In genomic region chr15:70128757-70129140, GRCh38 we compare ENCODE assay signal across 22 cellular contexts. TPM values are rescaled to one million over a fixed set of nuclear protein-coding genes. Genes with fewer than 3 reads are reported as not detected.
A peak's percentile ranks its signal among the peaks of the same experiment; 100 is the strongest.
DNase-seq lines count a peak whose midpoint lies in the region; ATAC-seq, FAIRE-seq and TF ChIP-seq lines count a peak whose summit lies in the region.
"Had no signal": no experiment of that assay in that cellular context is flagged by ENCODE, and none has a peak within 500 bp of the region (broad histone marks: within the 10 kb centered on the region; RNA-seq: fewer than 3 reads in every experiment).

No MANE protein-coding gene starts in this region.

- H3K4me3 ChIP-seq in HepG2 (replicated peaks in 1 of 3; ENCODE audit: insufficient read depth in 1 of 3, low read depth in 2 of 3, low read length in 3 of 3) (no peak overlapping the region), right lobe of liver (no peak overlapping the region), sigmoid colon (no peak overlapping the region)
- H3K4me3 ChIP-seq: A549; BLaER1 treated with 17β-estradiol and CSF1 and Interleukin-3, amounts not matched to agents 10 nM and 100 nM; GM12878 had no signal

- 93% methylated on average over 2 of the region's 2 CpGs for WGBS in HepG2 (ENCODE audit: low lambda C conversion rate)
- 90% methylated on average over 2 of the region's 2 CpGs for WGBS in right lobe of liver (ENCODE audit: insufficient coverage, low coverage, low lambda C conversion rate, missing lambda C conversion rate)
- 96 to 99% methylated on average over 2 of the region's 2 CpGs for WGBS in sigmoid colon, 2 donors

- in situ Hi-C loops in HepG2 (cut with HindIII; ENCODE audit: extremely low pct_ligation_motif_present, low pct_unique_long_range_greater_than_20kb), result loop anchor here (25.0 kb wide), 1 partner anchor 541 kb away; no protein-coding TSS in a partner anchor

- FAIRE-seq in HepG2 (lab: Jason Lieb, UNC), result no peak
- FAIRE-seq: A549, GM12878, GM12892 had no signal

- no peak for ATAC-seq in HepG2
- ATAC-seq in right lobe of liver, result no peak
- no peak for ATAC-seq in Right ventricle myocardium superior (ENCODE audit: poor library complexity)
- ATAC-seq: CD8-positive, alpha-beta T cell had no signal

- TF ChIP-seq EP300 in HepG2 (IDR thresholded peaks at IDR 0.05; ENCODE audit: low read depth in 2 of 2, low read length in 2 of 2), result no peak
- no peak for TF ChIP-seq EP300 in HepG2 (CRISPR knock-in tag; IDR thresholded peaks at IDR 0.05; ENCODE audit: borderline replicate concordance)
- TF ChIP-seq EP300 in sigmoid colon (IDR thresholded peaks at IDR 0.05), result no peak

- no peak overlapping the region for H3K4me2 ChIP-seq in HepG2 (ENCODE audit: low read depth, low read length)

- TF ChIP-seq CTCF in HepG2 (CRISPR knock-in tag; IDR thresholded peaks at IDR 0.05) (no peak), right lobe of liver (IDR thresholded peaks at IDR 0.05) (no peak), sigmoid colon (IDR thresholded peaks at IDR 0.05) (no peak)

- intact Hi-C loops in HepG2 (cut with micrococcal nuclease; ENCODE audit: unreplicated experiment) (loop anchor here (10.0 kb wide), 1 partner anchor 66 kb away; no protein-coding TSS in a partner anchor), right lobe of liver (cut with DNase I) (no loop called here), sigmoid colon (cut with DNase I) (no loop called here), Right ventricle myocardium superior (cut with DNase I) (no loop called here)

- BruUV-seq in HepG2 (replicated peaks; lab: Mats Ljungman, UMichigan), result no TSS peak

- no peaks in the 10 kb centered on the region for H3K9me3 ChIP-seq in HepG2 (ENCODE audit: low read length)
- no peaks in the 10 kb centered on the region for H3K9me3 ChIP-seq in right lobe of liver
- H3K9me3 ChIP-seq in sigmoid colon, result no peaks in the 10 kb centered on the region
- H3K9me3 ChIP-seq: BLaER1 treated with 17β-estradiol and CSF1 and Interleukin-3, amounts not matched to agents 10 nM and 100 nM; Caco-2 had no signal

- H4K20me1 ChIP-seq in HepG2 (ENCODE audit: insufficient read depth, low read length), result peaks cover 16% of the 10 kb centered on the region

- peaks cover 48% of the 10 kb centered on the region for H3K4me1 ChIP-seq in HepG2 (ENCODE audit: insufficient read depth, low read length)
- H3K4me1 ChIP-seq in right lobe of liver, result peaks cover 0 to 23% (median 0%) of the 10 kb centered on the region in 4 donors
- H3K4me1 ChIP-seq in sigmoid colon, result peaks cover 0 to 13% (median 8%) of the 10 kb centered on the region in 4 donors

- H3K27ac ChIP-seq in HepG2 (ENCODE audit: extremely low read length, insufficient read depth, low read length) (no peak overlapping the region), right lobe of liver (no peak overlapping the region), sigmoid colon (no peak overlapping the region)
- H3K27ac ChIP-seq: 22Rv1; BLaER1 treated with 17β-estradiol and CSF1 and Interleukin-3, amounts not matched to agents 10 nM and 100 nM; C4-2B had no signal

- no peak overlapping the region for H3K9ac ChIP-seq in HepG2 (ENCODE audit: insufficient read depth, low read depth, low read length)
- H3K9ac ChIP-seq: BLaER1 treated with 17β-estradiol and CSF1 and Interleukin-3, amounts not matched to agents 10 nM and 100 nM had no signal

- POLR2A ChIA-PET in HepG2 (lab: Yijun Ruan, JAX), result interaction anchor here (2.0 kb wide), 1 partner anchor 12 kb away, joined by 6 read pairs; no protein-coding TSS in a partner anchor

- no peaks in the 10 kb centered on the region for H3K36me3 ChIP-seq in HepG2 (replicated peaks in 1 of 2; ENCODE audit: control insufficient read depth in 1 of 2, insufficient read depth in 2 of 2, low read length in 2 of 2)
- H3K36me3 ChIP-seq in right lobe of liver, result no peaks in the 10 kb centered on the region
- H3K36me3 ChIP-seq in sigmoid colon, result no peaks in the 10 kb centered on the region
- H3K36me3 ChIP-seq: BLaER1 treated with 17β-estradiol and CSF1 and Interleukin-3, amounts not matched to agents 10 nM and 100 nM had no signal

- no peak for TF ChIP-seq POLR2A in HepG2 (IDR thresholded peaks at IDR 0.05; ENCODE audit: insufficient read depth in 1 of 2, low read depth in 2 of 2, low read length in 2 of 2)
- TF ChIP-seq POLR2A in right lobe of liver (IDR thresholded peaks at IDR 0.05), result no peak
- TF ChIP-seq POLR2A in sigmoid colon (IDR thresholded peaks at IDR 0.05), result no peak

- no peak for TF ChIP-seq RAD21 in HepG2 (CRISPR knock-in tag; IDR thresholded peaks at IDR 0.05)

- CTCF ChIA-PET in HepG2 (lab: Yijun Ruan, JAX; ENCODE audit: low intra/inter-chr PET ratio, low total read pairs), result no interaction called here

- H2AFZ ChIP-seq in HepG2 (ENCODE audit: low read length), result no peak overlapping the region

- H3K27me3 ChIP-seq in HepG2 (ENCODE audit: control insufficient read depth in 1 of 2, insufficient read depth in 2 of 2, low read length in 2 of 2), result peaks cover 7 to 74% of the 10 kb centered on the region in 2 experiments
- H3K27me3 ChIP-seq in right lobe of liver, result no peaks in the 10 kb centered on the region
- H3K27me3 ChIP-seq in sigmoid colon, result no peaks in the 10 kb centered on the region

- DNase-seq in HepG2 (ENCODE audit: low spot score), result no peak
- no peak for DNase-seq in right lobe of liver
- DNase-seq in sigmoid colon, result peak; percentile 26
- no peak for DNase-seq in Right ventricle myocardium superior
- no peak for DNase-seq in hepatic stellate cell (ENCODE audit: low spot score)
- DNase-seq: AML-193; Caco-2; CD4-positive, alpha-beta T cell; CD8-positive, alpha-beta T cell; DMS 273 treated with DMSO at 0.1 percent for 48 hours; DMS153; DMS53; DMS79; DND-41; EL; GDM1 had no signal

- H3K79me2 ChIP-seq in HepG2 (ENCODE audit: insufficient read depth, low read length), result no peaks in the 10 kb centered on the region

TF ChIP-seq in HepG2, 621 proteins besides CTCF, POLR2A, EP300 and RAD21:
- TF ChIP-seq REL (CRISPR knock-in tag; conservative IDR thresholded peaks at IDR 0.05) (no peak), RBAK (CRISPR knock-in tag; IDR thresholded peaks at IDR 0.05) (peak; percentile 95), ZNF12 (CRISPR knock-in tag; IDR thresholded peaks at IDR 0.05) (peak; percentile 76)

RNA-seq across cellular contexts. Expression of gene TLE3, which starts 31.0 kb away (rescaled TPM):
- total RNA-seq in HepG2 (2016; rRNA removed; fragmentation: Illumina TruSeq; extraction: Trizol) (11.9 TPM in 2 replicates), right lobe of liver (10 to 100 TPM in 5 of 6 experiments, 1 to 10 TPM in 1; 8.9 to 38.2 (median 21.2) TPM), sigmoid colon (10 to 100 TPM; 49.5 to 82.0 (median 58.8) TPM), Right ventricle myocardium superior (13.4 TPM)
- total RNA-seq in HepG2 (2016; cell fraction: cytosol; rRNA removed; fragmentation: Illumina TruSeq; extraction: Trizol; ENCODE audit: low read depth), result 4.3 and 4.6 TPM in 2 replicates
- total RNA-seq in HepG2 (2016; cell fraction: insoluble cytoplasmic fraction; rRNA removed; fragmentation: Illumina TruSeq; extraction: Trizol), result 11.3 and 13.4 TPM in 2 replicates
- 6.8 and 8.2 TPM in 2 replicates for total RNA-seq in HepG2 (2016; cell fraction: membrane; rRNA removed; fragmentation: Illumina TruSeq; extraction: Trizol)
- total RNA-seq in HepG2 (2016; cell fraction: nucleus; rRNA removed; fragmentation: Illumina TruSeq; extraction: Trizol), result 17.8 and 18.8 TPM in 2 replicates
- polyA plus RNA-seq in HepG2 (2011; rRNA removed) (10.8 and 13.8 TPM in 2 replicates), sigmoid colon (10 to 100 TPM; 16.8 to 39.3 (median 21.0) TPM)
- polyA plus RNA-seq in HepG2 (2011; cell fraction: cytosol; rRNA removed), result 7.1 and 8.6 TPM in 2 replicates
- polyA plus RNA-seq in HepG2 (2011; cell fraction: nucleus; rRNA removed), result 48.8 and 69.4 TPM in 2 replicates
- polyA plus RNA-seq in HepG2 (2012), result 21.9 and 27.0 TPM in 2 replicates
- polyA plus RNA-seq in HepG2 (2016; cell fraction: cytosol; fragmentation: Illumina TruSeq; extraction: Trizol; ENCODE audit: low read depth), result 0.89 and 1.1 TPM in 2 replicates
- polyA plus RNA-seq in HepG2 (2016; cell fraction: insoluble cytoplasmic fraction; fragmentation: Illumina TruSeq; extraction: Trizol; ENCODE audit: low read depth), result 11.5 and 15.8 TPM in 2 replicates
- 2.4 and 4.2 TPM in 2 replicates for polyA plus RNA-seq in HepG2 (2016; cell fraction: membrane; fragmentation: Illumina TruSeq; extraction: Trizol; ENCODE audit: low read depth)
- polyA plus RNA-seq in HepG2 (2016; cell fraction: nucleus; fragmentation: Illumina TruSeq; extraction: Trizol; ENCODE audit: insufficient read depth, low read depth), result 22.7 and 23.0 TPM in 2 replicates
- 51.1 and 121 TPM in 2 replicates for polyA minus RNA-seq in HepG2 (2011; rRNA and poly(A)+ RNA removed; ENCODE audit: low replicate concordance)
- polyA minus RNA-seq in HepG2 (2011; cell fraction: cytosol; rRNA and poly(A)+ RNA removed), result 16.1 and 16.6 TPM in 2 replicates
- polyA minus RNA-seq in HepG2 (2011; cell fraction: nucleus; rRNA and poly(A)+ RNA removed), result 57.1 and 60.3 TPM in 2 replicates
